ENCODE assay signal across 20 cellular contexts in genomic region chr15:95829062-95829461, GRCh38.
"Had no signal": no experiment of that assay in that cellular context is flagged by ENCODE, and none has a peak within 500 bp of the region (broad histone marks: within the 10 kb centered on the region; RNA-seq: fewer than 3 reads in every experiment).

No MANE protein-coding gene starts in this region.

- H3K36me3 ChIP-seq: ovary, sigmoid colon, spleen had no signal

- H3K9me3 ChIP-seq: ovary, sigmoid colon, spleen had no signal

- H3K4me1 ChIP-seq: sigmoid colon, spleen had no signal

- ATAC-seq: activated CD4-positive, alpha-beta T cell treated with anti-CD3 and anti-CD28 coated beads for 36 hours; activated CD8-positive, alpha-beta memory T cell treated with anti-CD3 and anti-CD28 coated beads, Interleukin-2, amount 10 ng/mL, durations not matched to agents 7 days and 5 days; activated naive CD8-positive, alpha-beta T cell treated with anti-CD3 and anti-CD28 coated beads, Interleukin-2, amount 50 U/mL, for 24 hours; effector memory CD8-positive, alpha-beta T cell; left cardiac atrium had no signal

- H3K9me3 Mint-ChIP-seq: activated CD4-positive, alpha-beta memory T cell treated with anti-CD3 and anti-CD28 coated beads for 36 hours; activated naive CD4-positive, alpha-beta T cell treated with anti-CD3 and anti-CD28 coated beads for 36 hours; activated naive CD8-positive, alpha-beta T cell treated with anti-CD3 and anti-CD28 coated beads, Interleukin-2, amount 50 U/mL, for 24 hours; activated T-helper 2 cell treated with anti-CD3 and anti-CD28 coated beads, Interferon-gamma antibody, Interleukin-2, Interleukin-4, amounts not matched to agents 10 μg/mL and 5 μg/mL and 100 μg/mL, durations not matched to agents 14 hours and 24 hours and 36 hours; dendritic cell treated with granulocyte-macrophage colony-stimulating factor and Interleukin-4, amounts not matched to agents 40 ng/mL and 50 ng/mL, for 4 days; effector memory CD8-positive, alpha-beta T cell; immature natural killer cell had no signal

- FAIRE-seq: frontal cortex had no signal

- H3K4me1 Mint-ChIP-seq: activated CD4-positive, alpha-beta T cell treated with anti-CD3 and anti-CD28 coated beads for 36 hours; activated CD8-positive, alpha-beta memory T cell treated with anti-CD3 and anti-CD28 coated beads, Interleukin-2, amount 10 ng/mL, durations not matched to agents 7 days and 5 days; activated naive CD8-positive, alpha-beta T cell treated with anti-CD3 and anti-CD28 coated beads, Interleukin-2, amount 50 U/mL, for 24 hours; immature natural killer cell had no signal

- DNase-seq: activated CD4-positive, alpha-beta memory T cell treated with anti-CD3 and anti-CD28 coated beads for 36 hours; activated CD4-positive, alpha-beta T cell treated with anti-CD3 and anti-CD28 coated beads for 36 hours; activated CD8-positive, alpha-beta memory T cell treated with anti-CD3 and anti-CD28 coated beads, Interleukin-2, amount 10 ng/mL, durations not matched to agents 7 days and 5 days; activated naive CD4-positive, alpha-beta T cell treated with anti-CD3 and anti-CD28 coated beads for 36 hours; activated naive CD8-positive, alpha-beta T cell treated with anti-CD3 and anti-CD28 coated beads, Interleukin-2, amount 50 U/mL, for 24 hours; activated T-cell treated with anti-CD3 and anti-CD28 coated beads, Interleukin-2, amount 50 U/mL, for 1 hour; aorta; cerebellar nuclear complex; effector memory CD8-positive, alpha-beta T cell; head of caudate nucleus; immature natural killer cell; left cardiac atrium; ovary; sigmoid colon; spleen; stimulated activated CD4-positive, alpha-beta T cell treated with anti-CD3 and anti-CD28 coated beads, Interleukin-1b, Interleukin-23, amount 100 ng/mL, for 48 hours had no signal

- H3K27ac ChIP-seq: ovary, sigmoid colon, spleen had no signal

- H3K27ac Mint-ChIP-seq: activated CD4-positive, alpha-beta memory T cell treated with anti-CD3 and anti-CD28 coated beads for 36 hours; activated CD4-positive, alpha-beta T cell treated with anti-CD3 and anti-CD28 coated beads for 36 hours; activated CD8-positive, alpha-beta memory T cell treated with anti-CD3 and anti-CD28 coated beads, Interleukin-2, amount 10 ng/mL, durations not matched to agents 7 days and 5 days; activated naive CD4-positive, alpha-beta T cell treated with anti-CD3 and anti-CD28 coated beads for 36 hours; activated naive CD8-positive, alpha-beta T cell treated with anti-CD3 and anti-CD28 coated beads, Interleukin-2, amount 50 U/mL, for 24 hours; activated T-helper 2 cell treated with anti-CD3 and anti-CD28 coated beads, Interferon-gamma antibody, Interleukin-2, Interleukin-4, amounts not matched to agents 10 μg/mL and 5 μg/mL and 100 μg/mL, durations not matched to agents 14 hours and 24 hours and 36 hours; dendritic cell treated with granulocyte-macrophage colony-stimulating factor and Interleukin-4, amounts not matched to agents 40 ng/mL and 50 ng/mL, for 4 days; effector memory CD8-positive, alpha-beta T cell had no signal

- H3K36me3 Mint-ChIP-seq: activated CD4-positive, alpha-beta memory T cell treated with anti-CD3 and anti-CD28 coated beads for 36 hours; activated CD8-positive, alpha-beta memory T cell treated with anti-CD3 and anti-CD28 coated beads, Interleukin-2, amount 10 ng/mL, durations not matched to agents 7 days and 5 days had no signal

- H3K4me3 Mint-ChIP-seq: activated CD4-positive, alpha-beta memory T cell treated with anti-CD3 and anti-CD28 coated beads for 36 hours; activated CD4-positive, alpha-beta T cell treated with anti-CD3 and anti-CD28 coated beads for 36 hours; activated CD8-positive, alpha-beta memory T cell treated with anti-CD3 and anti-CD28 coated beads, Interleukin-2, amount 10 ng/mL, durations not matched to agents 7 days and 5 days; activated naive CD4-positive, alpha-beta T cell treated with anti-CD3 and anti-CD28 coated beads for 36 hours; activated naive CD8-positive, alpha-beta T cell treated with anti-CD3 and anti-CD28 coated beads, Interleukin-2, amount 50 U/mL, for 24 hours; dendritic cell treated with granulocyte-macrophage colony-stimulating factor and Interleukin-4, amounts not matched to agents 40 ng/mL and 50 ng/mL, for 4 days; effector memory CD8-positive, alpha-beta T cell; immature natural killer cell had no signal

- H3K4me3 ChIP-seq: lung, ovary, sigmoid colon, spleen had no signal

- H3K27me3 Mint-ChIP-seq: activated CD4-positive, alpha-beta memory T cell treated with anti-CD3 and anti-CD28 coated beads for 36 hours; activated CD4-positive, alpha-beta T cell treated with anti-CD3 and anti-CD28 coated beads for 36 hours; activated CD8-positive, alpha-beta memory T cell treated with anti-CD3 and anti-CD28 coated beads, Interleukin-2, amount 10 ng/mL, durations not matched to agents 7 days and 5 days; activated naive CD8-positive, alpha-beta T cell treated with anti-CD3 and anti-CD28 coated beads, Interleukin-2, amount 50 U/mL, for 24 hours; dendritic cell treated with granulocyte-macrophage colony-stimulating factor and Interleukin-4, amounts not matched to agents 40 ng/mL and 50 ng/mL, for 4 days; effector memory CD8-positive, alpha-beta T cell had no signal

- H3K27me3 ChIP-seq: ovary, sigmoid colon, spleen had no signal
